ENCODE assay signal across 1 cellular context in the genomic region with DNA sequence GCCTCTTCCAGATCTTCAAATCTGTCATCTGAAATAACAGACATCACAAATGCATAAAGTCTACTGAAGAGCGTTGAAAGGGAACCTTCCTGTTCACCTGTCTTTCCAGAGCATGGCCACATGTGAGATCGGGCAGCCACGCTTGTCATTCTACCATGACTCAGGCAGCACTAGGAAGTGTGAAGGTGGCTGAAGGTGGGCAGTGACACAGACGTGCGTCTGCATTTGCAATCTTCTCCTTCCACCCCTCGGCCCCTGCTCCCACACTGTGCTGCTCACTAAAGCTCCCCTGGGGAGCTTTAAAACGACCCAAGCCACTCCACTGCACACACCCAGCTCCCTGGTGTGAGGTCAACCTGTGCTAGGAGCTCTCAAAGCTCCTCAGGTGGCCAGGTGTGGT.
TF ChIP-seq lines count a peak whose summit lies in the region.

No MANE protein-coding gene starts in this region.

TF ChIP-seq in GM23338, 12 proteins besides CTCF, POLR2A, EP300 and RAD21:
- TF ChIP-seq ZNF114 (CRISPR knock-in tag; IDR thresholded peaks at IDR 0.05) = no peak
